In genomic region chr15:66588971-66589370, GRCh38 we compare ENCODE assay signal across 30 cellular contexts. TPM values are rescaled to one million over a fixed set of nuclear protein-coding genes. Genes with fewer than 3 reads are reported as not detected.
DNase-seq lines count a peak whose midpoint lies in the region; ATAC-seq, FAIRE-seq and TF ChIP-seq lines count a peak whose summit lies in the region.
"Had no signal": no experiment of that assay in that cellular context is flagged by ENCODE, and none has a peak within 500 bp of the region (broad histone marks: within the 10 kb centered on the region; RNA-seq: fewer than 3 reads in every experiment).

No MANE protein-coding gene starts in this region.

- peak overlapping the region; percentile 4 for H3K4me3 ChIP-seq in iPS-18a (ENCODE audit: low read length)
- H3K4me3 ChIP-seq in transverse colon: no peak overlapping the region
- H3K4me3 ChIP-seq in heart right ventricle: no peak overlapping the region
- H3K4me3 ChIP-seq: BLaER1, dorsolateral prefrontal cortex, pancreas, tibial nerve had no signal

- intact Hi-C loops in transverse colon (cut with DNase I; ENCODE audit: low total_unique reads) (no loop called here), heart right ventricle (cut with DNase I) (no loop called here)

- no peak for ATAC-seq in left lobe of liver
- ATAC-seq in heart right ventricle: no peak
- ATAC-seq: Panc1, pancreas, T-cell had no signal

- in situ Hi-C loops in transverse colon (cut with MboI; ENCODE audit: low pct_ligation_motif_present in 1 of 4, low pct_unique_long_range_greater_than_20kb in 1 of 4, low sequenced_read_pairs in 3 of 4): no loop called here

- TF ChIP-seq RAD21 in Ishikawa (IDR thresholded peaks at IDR 0.05; ENCODE audit: low read depth): no peak

- H3K9me3 ChIP-seq in iPS-18a (ENCODE audit: control insufficient read depth, low read depth, low read length) (no peaks in the 10 kb centered on the region), transverse colon (no peaks in the 10 kb centered on the region), heart right ventricle (no peaks in the 10 kb centered on the region)
- H3K9me3 ChIP-seq: BLaER1, pancreas, tibial nerve had no signal

- TF ChIP-seq POLR2A in transverse colon (IDR thresholded peaks at IDR 0.05): no peak

- TF ChIP-seq CTCF in transverse colon (IDR thresholded peaks at IDR 0.05): no peak
- TF ChIP-seq CTCF in heart right ventricle (IDR thresholded peaks at IDR 0.05): no peak

- H3K27me3 ChIP-seq in iPS-18a (ENCODE audit: control insufficient read depth, insufficient read depth, low read length): no peaks in the 10 kb centered on the region
- H3K27me3 ChIP-seq in transverse colon: peaks cover 11% of the 10 kb centered on the region
- peaks cover 0 to 19% (median 0%) of the 10 kb centered on the region in 7 donors for H3K27me3 ChIP-seq in heart right ventricle
- H3K27me3 ChIP-seq: BLaER1, pancreas, tibial nerve had no signal

- WGBS in transverse colon (ENCODE audit: low coverage in 1 of 2), 2 donors: 77% methylated on average over 7 of the region's 8 CpGs; no CpG with 5 or more reads in 1 of the 2 donors
- WGBS in heart right ventricle, 2 donors: 80 to 82% methylated on average over 8 of the region's 8 CpGs

- TF ChIP-seq EP300 in Ishikawa (IDR thresholded peaks at IDR 0.05; ENCODE audit: borderline replicate concordance): no peak
- TF ChIP-seq EP300 in transverse colon (IDR thresholded peaks at IDR 0.05; ENCODE audit: low read depth): no peak

- H3K27ac ChIP-seq in iPS-18a (ENCODE audit: low read length): no peak overlapping the region
- H3K27ac ChIP-seq in transverse colon: no peak overlapping the region
- H3K27ac ChIP-seq in heart right ventricle: no peak overlapping the region
- H3K27ac ChIP-seq: BLaER1, dorsolateral prefrontal cortex, HL-60, pancreas, tibial nerve had no signal

- DNase-seq in SW480 (ENCODE audit: low spot score): peak; percentile 25
- no peak for DNase-seq in urothelium cell line (ENCODE audit: low spot score)
- no peak for DNase-seq in left lobe of liver (ENCODE audit: low spot score)
- no peak for DNase-seq in transverse colon
- DNase-seq in heart right ventricle: no peak
- DNase-seq: activated CD4-positive, CD25-positive, alpha-beta regulatory T cell treated with anti-CD3 and anti-CD28 coated beads, Interleukin-2, amount 50 U/mL, for 72 hours; activated effector memory CD4-positive, alpha-beta T cell treated with Interleukin-2 at 50 U/mL for 16 hours; activated naive CD8-positive, alpha-beta T cell treated with anti-CD3 and anti-CD28 coated beads, Interleukin-2, amount 10 ng/mL, durations not matched to agents 7 days and 5 days; caudate nucleus; dorsolateral prefrontal cortex; HCEC 1CT; kidney glomerular epithelial cell; NCI-H1092; NCI-H187; NCI-H2171 treated with DMSO at 0.1 percent for 48 hours; NCI-H524; nephron progenitor cell; pancreas; retina; SIG-M5; stimulated activated CD4-positive, alpha-beta T cell treated with anti-CD3 and anti-CD28 coated beads, Interleukin-2, amount 100 ng/mL, for 48 hours; T-cell had no signal

- peaks cover 4% of the 10 kb centered on the region for H3K4me1 ChIP-seq in iPS-18a (ENCODE audit: control insufficient read depth, low read depth, low read length)
- no peaks in the 10 kb centered on the region for H3K4me1 ChIP-seq in transverse colon
- H3K4me1 ChIP-seq in heart right ventricle: peaks cover 0 to 11% (median 8%) of the 10 kb centered on the region in 9 donors
- H3K4me1 ChIP-seq: BLaER1, pancreas, tibial nerve had no signal

- H3K36me3 ChIP-seq in iPS-18a (ENCODE audit: control insufficient read depth, low read depth, low read length): no peaks in the 10 kb centered on the region
- no peaks in the 10 kb centered on the region for H3K36me3 ChIP-seq in transverse colon
- no peaks in the 10 kb centered on the region for H3K36me3 ChIP-seq in heart right ventricle
- H3K36me3 ChIP-seq: BLaER1, pancreas, tibial nerve had no signal

- no peak overlapping the region for H3K9ac ChIP-seq in iPS-18a (ENCODE audit: low read length)
- H3K9ac ChIP-seq: BLaER1 had no signal

- peak; percentile 53 for FAIRE-seq in urothelium cell line (lab: Jason Lieb, UNC)
- FAIRE-seq: endothelial cell of umbilical vein, pancreas had no signal

TF ChIP-seq in Ishikawa, 13 proteins besides CTCF, POLR2A, EP300 and RAD21:
- TF ChIP-seq NFIC (IDR thresholded peaks at IDR 0.05) (no peak), EGR1 (IDR thresholded peaks at IDR 0.05) (no peak), USF1 (IDR thresholded peaks at IDR 0.05) (peak; percentile 43; the same call in 1 of the 2 replicates)

RNA-seq across cellular contexts. Expression of gene LCTL, which starts 23.2 kb away (rescaled TPM):
- total RNA-seq in left lobe of liver (not detected), transverse colon (not detected), heart right ventricle (under 1 TPM in 1 of 10 donors, not detected in 9; 0.16 TPM)
- polyA plus RNA-seq in heart right ventricle: not detected
- total RNA-seq: activated naive CD8-positive, alpha-beta T cell treated with anti-CD3 and anti-CD28 coated beads, Interleukin-2, amount 10 ng/mL, durations not matched to agents 7 days and 5 days; endothelial cell of umbilical vein; lung microvascular endothelial cell; pancreas; T-cell had no signal
- polyA plus RNA-seq: pancreas had no signal
